Comparison of ENCODE assay signal across 8 cellular contexts in the genomic region with DNA sequence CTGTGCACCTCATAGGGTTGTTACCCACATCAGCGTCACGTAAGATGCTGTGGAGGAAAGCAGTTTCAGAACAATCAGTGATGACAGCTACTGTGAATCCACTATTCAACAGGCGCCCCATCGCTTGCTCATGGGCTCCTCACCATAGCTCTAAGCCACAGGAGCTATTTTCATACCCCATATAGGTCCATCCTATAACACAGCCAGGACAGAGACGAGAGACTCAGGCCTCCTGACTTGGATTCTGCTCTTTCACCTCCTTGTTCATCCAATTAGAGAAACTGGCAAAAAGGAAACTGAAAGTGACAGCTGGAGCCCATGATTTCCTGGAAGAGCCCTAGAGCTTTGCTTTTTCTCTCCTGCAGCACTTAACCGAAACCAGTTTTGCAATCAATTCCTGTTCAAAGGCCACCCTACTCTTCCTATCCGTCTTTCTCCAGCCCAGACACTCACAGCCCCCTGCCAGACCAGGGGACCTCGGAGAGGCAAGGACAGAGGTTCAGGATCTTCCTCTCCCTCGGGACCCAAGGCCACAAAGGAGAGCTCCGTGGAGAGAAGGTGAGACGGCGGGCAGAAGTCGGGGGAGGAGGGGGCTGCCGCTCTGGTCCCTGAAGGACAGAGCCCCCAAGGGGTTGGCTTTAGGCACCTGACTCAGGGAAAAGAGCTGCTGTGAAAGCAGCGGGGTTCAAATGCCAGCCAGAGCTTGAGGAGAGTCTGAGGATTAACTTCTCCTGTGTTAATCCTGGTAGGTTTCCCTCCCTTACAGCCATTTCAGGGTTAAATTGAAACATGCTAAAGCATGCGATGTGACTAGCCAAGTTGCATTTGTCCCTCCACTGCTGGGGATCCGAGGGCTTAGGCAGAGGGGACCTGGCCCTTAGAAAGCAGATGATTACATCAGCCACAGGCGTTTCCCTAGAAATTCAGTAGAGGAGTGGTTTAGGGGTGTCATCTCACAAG. TPM values are rescaled to one million over a fixed set of nuclear protein-coding genes. Genes with fewer than 3 reads are reported as not detected.
DNase-seq lines count a peak whose midpoint lies in the region; ATAC-seq and TF ChIP-seq lines count a peak whose summit lies in the region.

TSS of gene APOL6 (plus strand) at position 381 of the 960 bp plus-strand sequence. CDS start 7,980 bp downstream, outside the sequence.

- no peak for TF ChIP-seq RAD21 in SK-N-SH (IDR thresholded peaks at IDR 0.05; ENCODE audit: low read length)

- peak within 1 kb of the TSS; percentile 100 for H3K27ac Mint-ChIP-seq in activated naive CD4-positive, alpha-beta T cell treated with anti-CD3 and anti-CD28 coated beads, Interleukin-2, amount 50 U/mL, for 72 hours

- H3K9me3 ChIP-seq in SK-N-SH = no peaks in the 10 kb centered on the region

- 69% methylated on average over 18 of the region's 18 CpGs for WGBS in SK-N-SH (ENCODE audit: low lambda C conversion rate)

- ATAC-seq in HG03159 (IDR thresholded peaks at IDR 0.05; ENCODE audit: unreplicated experiment) = peak; percentile 63
- ATAC-seq in activated naive CD4-positive, alpha-beta T cell treated with anti-CD3 and anti-CD28 coated beads, Interleukin-2, amount 50 U/mL, for 72 hours = peak; percentile 83 to 89
- peak; percentile 84 for ATAC-seq in Right ventricle myocardium superior (ENCODE audit: poor library complexity)
- no peak for ATAC-seq in HG03469 (IDR thresholded peaks at IDR 0.05; ENCODE audit: unreplicated experiment)

- POLR2A ChIA-PET in SK-N-SH (lab: Yijun Ruan, JAX) = no interaction called here

- no peak for TF ChIP-seq CTCF in SK-N-SH (IDR thresholded peaks at IDR 0.05)

- no peaks in the 10 kb centered on the region for H4K20me1 ChIP-seq in SK-N-SH (ENCODE audit: insufficient read depth)

- no peaks in the 10 kb centered on the region for H3K9me2 ChIP-seq in SK-N-SH

- DNase-seq in SK-N-SH (no peak), Right ventricle myocardium superior (no peak), renal cortical epithelial cell (ENCODE audit: low read depth) (peak; percentile 81), NCI-H128 (lab: John Stamatoyannopoulos, UW; ENCODE audit: unreplicated experiment) (no peak)
- peak; percentile 60 to 74 for DNase-seq in activated naive CD4-positive, alpha-beta T cell treated with anti-CD3 and anti-CD28 coated beads, Interleukin-2, amount 50 U/mL, for 72 hours (ENCODE audit: low spot score in 2 of 2)

- H3K4me1 ChIP-seq in SK-N-SH (ENCODE audit: control insufficient read depth in 1 of 2, insufficient read depth in 2 of 2, low read depth in 1 of 2, low read length in 1 of 2) = peaks cover 9 to 17% of the 10 kb centered on the region in 2 experiments; a peak in 3 of 4 replicates

- H3K27me3 ChIP-seq in SK-N-SH (ENCODE audit: insufficient read depth) = no peaks in the 10 kb centered on the region

- TF ChIP-seq POLR2A in GM10847 (IDR thresholded peaks at IDR 0.05; ENCODE audit: extremely low read depth, insufficient read length) = peak; percentile 20

- peak within 1 kb of the TSS; percentile 60 to 71; a peak in 3 of 4 replicates for H3K27ac ChIP-seq in SK-N-SH (ENCODE audit: low read depth in 2 of 2, low read length in 1 of 2)

- H3K9me3 Mint-ChIP-seq in activated naive CD4-positive, alpha-beta T cell treated with anti-CD3 and anti-CD28 coated beads, Interleukin-2, amount 50 U/mL, for 72 hours = peaks cover 0 to 3% of the 10 kb centered on the region in 2 donors

- intact Hi-C loops in Right ventricle myocardium superior (cut with DNase I) = loop anchor here (10.0 kb wide), 1 partner anchor 96 kb away; no protein-coding TSS in a partner anchor

- no peaks in the 10 kb centered on the region for H3F3A ChIP-seq in SK-N-SH (replicated peaks; ENCODE audit: insufficient read depth)

- H3K4me3 ChIP-seq in SK-N-SH (ENCODE audit: low read depth in 2 of 2, low read length in 1 of 2) = peak within 1 kb of the TSS; percentile 33 to 40; a peak in 3 of 4 replicates

- peak within 1 kb of the TSS; percentile 81 for H2AFZ ChIP-seq in SK-N-SH (ENCODE audit: low read depth)

- H3K4me2 ChIP-seq in SK-N-SH = peak within 1 kb of the TSS; percentile 79

- TF ChIP-seq EP300 in SK-N-SH (IDR thresholded peaks at IDR 0.05; ENCODE audit: borderline replicate concordance in 1 of 2, low read depth in 1 of 2, low read length in 1 of 2) = no peak

- CTCF ChIA-PET in SK-N-SH (lab: Yijun Ruan, JAX) = no interaction called here

- H3K79me2 ChIP-seq in SK-N-SH (ENCODE audit: insufficient read depth) = no peaks in the 10 kb centered on the region

- peak within 1 kb of the TSS; percentile 49 for H3K9ac ChIP-seq in SK-N-SH

- no peaks in the 10 kb centered on the region for H3K36me3 ChIP-seq in SK-N-SH (replicated peaks in 1 of 2; ENCODE audit: control insufficient read depth in 1 of 2, insufficient read depth in 2 of 2, low read length in 1 of 2)

- H3K36me3 Mint-ChIP-seq in activated naive CD4-positive, alpha-beta T cell treated with anti-CD3 and anti-CD28 coated beads, Interleukin-2, amount 50 U/mL, for 72 hours = peaks cover 21 to 31% of the 10 kb centered on the region in 2 donors

TF ChIP-seq in SK-N-SH, 30 proteins besides CTCF, POLR2A, EP300 and RAD21:
- TF ChIP-seq YY1 (IDR thresholded peaks at IDR 0.05; ENCODE audit: low read depth) (no peak), FOSL2 (IDR thresholded peaks at IDR 0.05; ENCODE audit: borderline replicate concordance, low read depth) (no peak), PBX3 (IDR thresholded peaks at IDR 0.05) (peak; percentile 38; the same call in 1 of the 2 replicates), TCF12 (IDR thresholded peaks at IDR 0.05) (no peak), POLR2AphosphoS5 (IDR thresholded peaks at IDR 0.05; ENCODE audit: low read depth, low read length) (peak; percentile 13; the same call in 1 of the 2 replicates)
TF ChIP-seq in SK-N-SH: peak in this region for 2.

RNA-seq across cellular contexts. Expression of gene APOL6, which starts in this region (rescaled TPM):
- polyA plus RNA-seq in SK-N-SH (2012; rRNA removed) = 0.88 and 0.90 TPM in 2 replicates
- 0.92 and 0.95 TPM in 2 replicates for polyA plus RNA-seq in SK-N-SH (2012; cell fraction: cytosol; rRNA removed)
- polyA plus RNA-seq in SK-N-SH (2012; cell fraction: nucleus; rRNA removed) = 0.65 and 1.0 TPM in 2 replicates
- 10 to 100 TPM; 23.5 to 33.2 TPM for total RNA-seq in activated naive CD4-positive, alpha-beta T cell treated with anti-CD3 and anti-CD28 coated beads, Interleukin-2, amount 50 U/mL, for 72 hours
- total RNA-seq in Right ventricle myocardium superior (4.7 TPM), renal cortical epithelial cell (22.1 and 37.9 TPM in 2 replicates)

Comparison
In these comparisons a context has a peak if more than half of its experiments do, and no peak if none do; other contexts are left out.
1. DNase-seq: peak in activated naive CD4-positive, alpha-beta T cell treated with anti-CD3 and anti-CD28 coated beads, Interleukin-2, amount 50 U/mL, for 72 hours (2 of 2) and renal cortical epithelial cell (single experiment); none in SK-N-SH (single experiment), Right ventricle myocardium superior (single experiment) and NCI-H128 (single experiment).